In genomic region chr15:66803182-66803729, GRCh38 we compare ENCODE assay signal across 1 cellular context.
TF ChIP-seq lines count a peak whose summit lies in the region.

No MANE protein-coding gene starts in this region.

TF ChIP-seq in SK-N-SH, 30 proteins besides CTCF, POLR2A, EP300 and RAD21 (continued from another document):
- TF ChIP-seq USF2 (IDR thresholded peaks at IDR 0.05; ENCODE audit: borderline replicate concordance, low read depth, low read length) (no peak), FOXJ3 (CRISPR knock-in tag; IDR thresholded peaks at IDR 0.05) (no peak), USF1 (IDR thresholded peaks at IDR 0.05; ENCODE audit: borderline replicate concordance, low read depth) (no peak), RCOR1 (IDR thresholded peaks at IDR 0.05; ENCODE audit: low read length) (no peak), SMC3 (IDR thresholded peaks at IDR 0.05; ENCODE audit: low read depth, low read length) (no peak), IRF3 (IDR thresholded peaks at IDR 0.05; ENCODE audit: low read depth, low read length) (no peak), TEAD4 (IDR thresholded peaks at IDR 0.05; ENCODE audit: borderline replicate concordance, insufficient read depth) (peak; percentile 92), NFIC (IDR thresholded peaks at IDR 0.05; ENCODE audit: borderline replicate concordance) (peak; percentile 95), TCF12 (IDR thresholded peaks at IDR 0.05) (peak; percentile 80), FOXM1 (IDR thresholded peaks at IDR 0.05; ENCODE audit: low read depth) (peak; percentile 24; the same call in 1 of the 2 replicates), PBX3 (IDR thresholded peaks at IDR 0.05) (peak; percentile 58), TAF1 (IDR thresholded peaks at IDR 0.05; ENCODE audit: borderline replicate concordance, low read depth, low read length) (peak; percentile 10; the same call in 1 of the 2 replicates), EZH2phosphoT487 (IDR thresholded peaks at IDR 0.05; ENCODE audit: borderline replicate concordance, low read depth) (no peak), MXI1 (IDR thresholded peaks at IDR 0.05; ENCODE audit: low read depth, low read length) (no peak), ZBTB33 (IDR thresholded peaks at IDR 0.05; ENCODE audit: borderline replicate concordance, low read depth) (peak; percentile 44; the same call in 1 of the 2 replicates), MAX (IDR thresholded peaks at IDR 0.05; ENCODE audit: low read depth) (peak; percentile 83), FOSL2 (IDR thresholded peaks at IDR 0.05; ENCODE audit: borderline replicate concordance, low read depth) (peak; percentile 93), MEF2A (IDR thresholded peaks at IDR 0.05; ENCODE audit: borderline replicate concordance, low read depth) (no peak), POLR2AphosphoS5 (IDR thresholded peaks at IDR 0.05; ENCODE audit: low read depth, low read length) (peak; percentile 68; the same call in 1 of the 2 replicates), CHD2 (IDR thresholded peaks at IDR 0.05; ENCODE audit: low read length, partially characterized antibody) (no peak)
